29 cellular contexts compared by ENCODE assay signal in the genomic region with DNA sequence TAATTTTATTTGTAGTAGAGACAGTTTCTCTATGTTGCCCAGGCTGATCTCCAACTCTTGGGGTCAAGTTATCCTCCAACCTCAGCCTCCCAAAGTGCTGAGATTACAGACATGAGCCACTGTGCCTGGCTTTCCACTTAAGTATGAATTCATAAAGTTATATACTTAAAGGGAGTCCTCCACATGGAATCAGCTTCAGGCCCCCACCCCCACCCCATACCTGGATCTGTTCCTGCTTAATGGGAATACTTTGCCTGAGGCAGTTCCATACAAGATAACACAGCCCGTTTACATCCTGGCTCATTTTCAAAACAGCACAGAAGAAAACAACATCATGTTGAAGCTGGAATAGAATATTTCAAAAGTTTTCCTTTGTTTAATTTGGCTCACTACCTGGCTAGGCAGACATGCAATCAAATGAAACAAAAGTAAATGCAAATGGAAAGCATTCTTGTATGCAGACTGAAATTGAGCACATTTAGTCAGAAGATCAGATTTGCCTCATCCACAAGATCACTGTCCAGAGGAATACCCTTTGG.
DNase-seq lines count a peak whose midpoint lies in the region; ATAC-seq, FAIRE-seq and TF ChIP-seq lines count a peak whose summit lies in the region.
"Had no signal": no experiment of that assay in that cellular context is flagged by ENCODE, and none has a peak within 500 bp of the region (broad histone marks: within the 10 kb centered on the region; RNA-seq: fewer than 3 reads in every experiment).

No MANE protein-coding gene starts in this region.

- no peak for TF ChIP-seq CTCF in right lobe of liver (IDR thresholded peaks at IDR 0.05)
- no peak for TF ChIP-seq CTCF in HepG2 (CRISPR knock-in tag; IDR thresholded peaks at IDR 0.05)
- no peak for TF ChIP-seq CTCF in cardiac fibroblast (IDR thresholded peaks at IDR 0.05; ENCODE audit: low read depth, low read length)
- TF ChIP-seq CTCF in mesothelial cell of epicardium (IDR thresholded peaks at IDR 0.05; ENCODE audit: unreplicated experiment) = no peak

- no peak overlapping the region for H3K27ac ChIP-seq in right lobe of liver
- H3K27ac ChIP-seq in HepG2 (ENCODE audit: extremely low read length, insufficient read depth, low read length) = no peak overlapping the region
- H3K27ac ChIP-seq in substantia nigra (ENCODE audit: low read depth, low read length, poor library complexity, severe bottlenecking) = no peak overlapping the region
- H3K27ac ChIP-seq: BLaER1, brain microvascular endothelial cell, esophagus squamous epithelium, upper lobe of right lung had no signal

- CTCF ChIA-PET in HepG2 (lab: Yijun Ruan, JAX; ENCODE audit: low intra/inter-chr PET ratio, low total read pairs) = no interaction called here

- no peak for TF ChIP-seq POLR2A in right lobe of liver (IDR thresholded peaks at IDR 0.05)
- no peak for TF ChIP-seq POLR2A in HepG2 (IDR thresholded peaks at IDR 0.05; ENCODE audit: insufficient read depth in 1 of 2, low read depth in 2 of 2, low read length in 2 of 2)

- H3K27ac Mint-ChIP-seq in mesothelial cell of epicardium = peak overlapping the region; percentile 48
- H3K27ac Mint-ChIP-seq: activated naive CD8-positive, alpha-beta T cell treated with anti-CD3 and anti-CD28 coated beads, Interleukin-2, amount 50 U/mL, for 24 hours; T-cell had no signal

- no peak overlapping the region for H2AFZ ChIP-seq in HepG2 (ENCODE audit: low read length)
- H2AFZ ChIP-seq: neural progenitor cell had no signal

- H4K20me1 ChIP-seq in HepG2 (ENCODE audit: insufficient read depth, low read length) = no peaks in the 10 kb centered on the region
- H4K20me1 ChIP-seq: BLaER1 had no signal

- H3K36me3 ChIP-seq in right lobe of liver = no peaks in the 10 kb centered on the region
- no peaks in the 10 kb centered on the region for H3K36me3 ChIP-seq in HepG2 (replicated peaks in 1 of 2; ENCODE audit: control insufficient read depth in 1 of 2, insufficient read depth in 2 of 2, low read length in 2 of 2)
- H3K36me3 ChIP-seq: BLaER1, brain microvascular endothelial cell, esophagus squamous epithelium, HAP-1, neural progenitor cell, upper lobe of right lung had no signal

- H3K4me2 ChIP-seq in HepG2 (ENCODE audit: low read depth, low read length) = no peak overlapping the region
- H3K4me2 ChIP-seq: BLaER1, neural progenitor cell had no signal

- H3K9ac ChIP-seq in HepG2 (ENCODE audit: insufficient read depth, low read depth, low read length) = no peak overlapping the region
- H3K9ac ChIP-seq: BLaER1, neural progenitor cell had no signal

- in situ Hi-C loops in HepG2 (cut with HindIII; ENCODE audit: extremely low pct_ligation_motif_present, low pct_unique_long_range_greater_than_20kb) = no loop called here

- peaks cover 44% of the 10 kb centered on the region for H3K4me1 Mint-ChIP-seq in mesothelial cell of epicardium
- H3K4me1 Mint-ChIP-seq: activated naive CD8-positive, alpha-beta T cell treated with anti-CD3 and anti-CD28 coated beads, Interleukin-2, amount 50 U/mL, for 24 hours; T-cell had no signal

- H3K36me3 Mint-ChIP-seq in mesothelial cell of epicardium = no peaks in the 10 kb centered on the region
- H3K36me3 Mint-ChIP-seq: neural progenitor cell, T-cell had no signal

- POLR2A ChIA-PET in HepG2 (lab: Yijun Ruan, JAX) = no interaction called here

- no peaks in the 10 kb centered on the region for H3K79me2 ChIP-seq in HepG2 (ENCODE audit: insufficient read depth, low read length)

- intact Hi-C loops in right lobe of liver (cut with DNase I) (no loop called here), HepG2 (cut with micrococcal nuclease; ENCODE audit: unreplicated experiment) (no loop called here), sciatic nerve (cut with DNase I) (no loop called here)

- no peak for TF ChIP-seq RAD21 in HepG2 (CRISPR knock-in tag; IDR thresholded peaks at IDR 0.05)

- no peak overlapping the region for H3K4me3 ChIP-seq in right lobe of liver
- no peak overlapping the region for H3K4me3 ChIP-seq in HepG2 (replicated peaks in 1 of 3; ENCODE audit: insufficient read depth in 1 of 3, low read depth in 2 of 3, low read length in 3 of 3)
- H3K4me3 ChIP-seq in cardiac fibroblast (replicated peaks in 1 of 2; ENCODE audit: low read depth in 2 of 2, low read length in 2 of 2) = no peak overlapping the region
- H3K4me3 ChIP-seq: BLaER1, esophagus squamous epithelium, HAP-1, mucosa of descending colon, neural progenitor cell, upper lobe of right lung had no signal

- 17% methylated on average over 1 of the region's 1 CpG for WGBS in right lobe of liver (ENCODE audit: insufficient coverage, low coverage, low lambda C conversion rate, missing lambda C conversion rate)
- 0% methylated on average over 1 of the region's 1 CpG for WGBS in HepG2 (ENCODE audit: low lambda C conversion rate)

- no peak overlapping the region for H3K4me3 Mint-ChIP-seq in mesothelial cell of epicardium
- H3K4me3 Mint-ChIP-seq: activated naive CD8-positive, alpha-beta T cell treated with anti-CD3 and anti-CD28 coated beads, Interleukin-2, amount 50 U/mL, for 24 hours; T-cell had no signal

- H3K9me3 Mint-ChIP-seq in mesothelial cell of epicardium = no peaks in the 10 kb centered on the region

- DNase-seq in right lobe of liver (no peak), HepG2 (ENCODE audit: low spot score) (no peak), cardiac fibroblast (ENCODE audit: low read depth in 2 of 2) (peak; percentile 3 to 32), mesothelial cell of epicardium (ENCODE audit: low spot score in 2 of 2, unreplicated experiment in 2 of 2) (no peak), HT-29 (ENCODE audit: low spot score) (no peak), sciatic nerve (ENCODE audit: low spot score) (no peak), substantia nigra (lab: John Stamatoyannopoulos, UW) (no peak)
- DNase-seq in stimulated activated CD4-positive, alpha-beta T cell treated with anti-CD3 and anti-CD28 coated beads, Interleukin-2, amount 100 ng/mL, for 24 hours = no peak
- DNase-seq: activated CD4-positive, CD25-positive, alpha-beta regulatory T cell treated with anti-CD3 and anti-CD28 coated beads, Interleukin-2, amount 50 U/mL, for 72 hours; activated gamma-delta T cell; activated naive CD8-positive, alpha-beta T cell treated with anti-CD3 and anti-CD28 coated beads, Interleukin-2, amount 50 U/mL, for 24 hours; brain microvascular endothelial cell; COR-L47; effector memory CD4-positive, alpha-beta T cell; esophagus squamous epithelium; GF-D8; Karpas-422; mucosa of descending colon; NCI-H1048; NCI-H1930; NCI-H446; posterior cingulate gyrus; stimulated activated CD8-positive, alpha-beta memory T cell treated with anti-CD3 and anti-CD28 coated beads, Interleukin-4, amount 100 ng/mL, for 48 hours; T-cell; upper lobe of right lung had no signal

- no peak for FAIRE-seq in HepG2 (lab: Jason Lieb, UNC)
- FAIRE-seq: islet of Langerhans had no signal

- H3K27me3 ChIP-seq in right lobe of liver (no peaks in the 10 kb centered on the region), HepG2 (ENCODE audit: control insufficient read depth in 1 of 2, insufficient read depth in 2 of 2, low read length in 2 of 2) (no peaks in the 10 kb centered on the region)
- H3K27me3 ChIP-seq: BLaER1, brain microvascular endothelial cell, esophagus squamous epithelium, neural progenitor cell, upper lobe of right lung had no signal

- BruUV-seq in HepG2 (replicated peaks; lab: Mats Ljungman, UMichigan) = no TSS peak

- peak; percentile 26 to 63 (median 35) for ATAC-seq in right lobe of liver
- no peak for ATAC-seq in HepG2
- no peak for ATAC-seq in sciatic nerve
- ATAC-seq: activated naive CD8-positive, alpha-beta T cell treated with anti-CD3 and anti-CD28 coated beads, Interleukin-2, amount 50 U/mL, for 24 hours; mucosa of descending colon; T-cell; upper lobe of right lung had no signal

- H3K4me1 ChIP-seq in right lobe of liver = no peaks in the 10 kb centered on the region
- H3K4me1 ChIP-seq in HepG2 (ENCODE audit: insufficient read depth, low read length) = no peaks in the 10 kb centered on the region
- H3K4me1 ChIP-seq: BLaER1, upper lobe of right lung had no signal

- H3K9me3 ChIP-seq in right lobe of liver = no peaks in the 10 kb centered on the region
- no peaks in the 10 kb centered on the region for H3K9me3 ChIP-seq in HepG2 (ENCODE audit: low read length)
- H3K9me3 ChIP-seq: BLaER1, esophagus squamous epithelium, HAP-1, mucosa of descending colon, upper lobe of right lung had no signal

- H3K27me3 Mint-ChIP-seq in mesothelial cell of epicardium (ENCODE audit: low read depth) = no peaks in the 10 kb centered on the region
- H3K27me3 Mint-ChIP-seq: activated naive CD8-positive, alpha-beta T cell treated with anti-CD3 and anti-CD28 coated beads, Interleukin-2, amount 50 U/mL, for 24 hours; T-cell had no signal

- TF ChIP-seq EP300 in HepG2 (IDR thresholded peaks at IDR 0.05; ENCODE audit: low read depth in 2 of 2, low read length in 2 of 2) = no peak
- no peak for TF ChIP-seq EP300 in HepG2 (CRISPR knock-in tag; IDR thresholded peaks at IDR 0.05; ENCODE audit: borderline replicate concordance)

TF ChIP-seq in HepG2, 621 proteins besides CTCF, POLR2A, EP300 and RAD21 (continues in another document):
- TF ChIP-seq TAF15 (IDR thresholded peaks at IDR 0.05; ENCODE audit: low read depth, low read length, poor library complexity, severe bottlenecking) = no peak
- TF ChIP-seq, protein P1, sequence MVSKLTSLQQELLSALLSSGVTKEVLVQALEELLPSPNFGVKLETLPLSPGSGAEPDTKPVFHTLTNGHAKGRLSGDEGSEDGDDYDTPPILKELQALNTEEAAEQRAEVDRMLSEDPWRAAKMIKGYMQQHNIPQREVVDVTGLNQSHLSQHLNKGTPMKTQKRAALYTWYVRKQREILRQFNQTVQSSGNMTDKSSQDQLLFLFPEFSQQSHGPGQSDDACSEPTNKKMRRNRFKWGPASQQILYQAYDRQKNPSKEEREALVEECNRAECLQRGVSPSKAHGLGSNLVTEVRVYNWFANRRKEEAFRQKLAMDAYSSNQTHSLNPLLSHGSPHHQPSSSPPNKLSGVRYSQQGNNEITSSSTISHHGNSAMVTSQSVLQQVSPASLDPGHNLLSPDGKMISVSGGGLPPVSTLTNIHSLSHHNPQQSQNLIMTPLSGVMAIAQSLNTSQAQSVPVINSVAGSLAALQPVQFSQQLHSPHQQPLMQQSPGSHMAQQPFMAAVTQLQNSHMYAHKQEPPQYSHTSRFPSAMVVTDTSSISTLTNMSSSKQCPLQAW (CRISPR knock-in tag; IDR thresholded peaks at IDR 0.05) = no peak
- no peak for TF ChIP-seq EEA1 (CRISPR knock-in tag; IDR thresholded peaks at IDR 0.05; ENCODE audit: borderline replicate concordance)
- no peak for TF ChIP-seq GZF1 (CRISPR knock-in tag; IDR thresholded peaks at IDR 0.05)
- TF ChIP-seq, protein P2, sequence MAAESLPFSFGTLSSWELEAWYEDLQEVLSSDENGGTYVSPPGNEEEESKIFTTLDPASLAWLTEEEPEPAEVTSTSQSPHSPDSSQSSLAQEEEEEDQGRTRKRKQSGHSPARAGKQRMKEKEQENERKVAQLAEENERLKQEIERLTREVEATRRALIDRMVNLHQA (CRISPR knock-in tag; IDR thresholded peaks at IDR 0.05) = no peak
- no peak for TF ChIP-seq RAD51 (IDR thresholded peaks at IDR 0.05; ENCODE audit: borderline replicate concordance)
- TF ChIP-seq RBFOX2 (IDR thresholded peaks at IDR 0.05; ENCODE audit: low read depth, low read length) = no peak
- TF ChIP-seq ZNF652 (CRISPR knock-in tag; IDR thresholded peaks at IDR 0.05; ENCODE audit: borderline replicate concordance, low read depth) = no peak

Comparison
In these comparisons a context has a peak if more than half of its experiments do, and no peak if none do; other contexts are left out.
1. ATAC-seq: peak in right lobe of liver (4 of 4); none in HepG2 (single experiment) and sciatic nerve (single experiment).
2. DNase-seq: peak in cardiac fibroblast (2 of 2); none in right lobe of liver (0 of 3), HepG2 (single experiment), mesothelial cell of epicardium (0 of 2), stimulated activated CD4-positive, alpha-beta T cell treated with anti-CD3 and anti-CD28 coated beads, Interleukin-2, amount 100 ng/mL, for 24 hours (0 of 2), HT-29 (single experiment), sciatic nerve (single experiment) and substantia nigra (0 of 49).